21 cellular contexts compared by ENCODE assay signal in genomic region chr10:91208645-91209044, GRCh38. TPM values are rescaled to one million over a fixed set of nuclear protein-coding genes. Genes with fewer than 3 reads are reported as not detected.
A peak's percentile ranks its signal among the peaks of the same experiment; 100 is the strongest.
DNase-seq lines count a peak whose midpoint lies in the region; ATAC-seq lines count a peak whose summit lies in the region.
"Had no signal": no experiment of that assay in that cellular context is flagged by ENCODE, and none has a peak within 500 bp of the region (broad histone marks: within the 10 kb centered on the region; RNA-seq: fewer than 3 reads in every experiment).

No MANE protein-coding gene starts in this region.

- H3K27me3 Mint-ChIP-seq in activated T-cell treated with anti-CD3 and anti-CD28 coated beads, Interleukin-2, amount 50 U/mL, for 72 hours (ENCODE audit: low read depth), result no peaks in the 10 kb centered on the region
- H3K27me3 Mint-ChIP-seq in effector memory CD8-positive, alpha-beta T cell, result no peaks in the 10 kb centered on the region
- H3K27me3 Mint-ChIP-seq: activated naive CD8-positive, alpha-beta T cell; CD4-positive, alpha-beta T cell; naive B cell; T-cell had no signal

- no peak for DNase-seq in activated T-cell treated with anti-CD3 and anti-CD28 coated beads, Interleukin-2, amount 50 U/mL, for 72 hours
- no peak for DNase-seq in activated T-cell treated with anti-CD3 and anti-CD28 coated beads, Interleukin-2, amount 50 U/mL, for 1 hour
- peak; percentile 8 for DNase-seq in NCI-H69 (lab: John Stamatoyannopoulos, UW)
- no peak for DNase-seq in effector memory CD8-positive, alpha-beta T cell
- no peak for DNase-seq in stimulated activated effector memory CD8-positive, alpha-beta T cell treated with anti-CD3 and anti-CD28 coated beads, Interleukin-12 subunit alpha, Interleukin-12 subunit beta, amount 100 ng/mL, for 72 hours (ENCODE audit: low spot score in 2 of 2)
- DNase-seq in cortex of kidney (lab: John Stamatoyannopoulos, UW), result no peak
- DNase-seq: activated CD4-positive, alpha-beta T cell treated with anti-CD3 and anti-CD28 coated beads, Interleukin-2, amount 50 U/mL, for 1 hour; activated T-cell treated with anti-CD3 and anti-CD28 coated beads for 4 hours; CD4-positive, alpha-beta T cell; hippocampal formation; mammary epithelial cell; naive B cell; NCI-H1694; NCI-H446; right cardiac atrium; stimulated activated CD4-positive, alpha-beta T cell treated with anti-CD3 and anti-CD28 coated beads, Interleukin-15, amount 100 ng/mL, for 24 hours; T-cell; tibial artery had no signal

- no peaks in the 10 kb centered on the region for H3K9me3 Mint-ChIP-seq in activated T-cell treated with anti-CD3 and anti-CD28 coated beads, Interleukin-2, amount 50 U/mL, for 72 hours
- no peaks in the 10 kb centered on the region for H3K9me3 Mint-ChIP-seq in effector memory CD8-positive, alpha-beta T cell
- no peaks in the 10 kb centered on the region for H3K9me3 Mint-ChIP-seq in stimulated activated effector memory CD8-positive, alpha-beta T cell treated with anti-CD3 and anti-CD28 coated beads, Interleukin-12 subunit alpha, Interleukin-12 subunit beta, amount 100 ng/mL, for 72 hours
- H3K9me3 Mint-ChIP-seq: CD4-positive, alpha-beta T cell; naive B cell; T-cell had no signal

- no peaks in the 10 kb centered on the region for H3K36me3 Mint-ChIP-seq in activated T-cell treated with anti-CD3 and anti-CD28 coated beads, Interleukin-2, amount 50 U/mL, for 72 hours (ENCODE audit: insufficient read depth in 2 of 2)
- H3K36me3 Mint-ChIP-seq in effector memory CD8-positive, alpha-beta T cell (ENCODE audit: insufficient read depth), result peaks cover 8% of the 10 kb centered on the region
- H3K36me3 Mint-ChIP-seq in stimulated activated effector memory CD8-positive, alpha-beta T cell treated with anti-CD3 and anti-CD28 coated beads, Interleukin-12 subunit alpha, Interleukin-12 subunit beta, amount 100 ng/mL, for 72 hours, result no peaks in the 10 kb centered on the region
- H3K36me3 Mint-ChIP-seq: naive B cell, T-cell had no signal

- ATAC-seq in activated T-cell treated with anti-CD3 and anti-CD28 coated beads, Interleukin-2, amount 50 U/mL, for 72 hours (replicated peaks in 1 of 2), result no peak
- ATAC-seq in effector memory CD8-positive, alpha-beta T cell (replicated peaks), result no peak
- ATAC-seq in stimulated activated effector memory CD8-positive, alpha-beta T cell treated with anti-CD3 and anti-CD28 coated beads, Interleukin-12 subunit alpha, Interleukin-12 subunit beta, amount 100 ng/mL, for 72 hours, result no peak
- ATAC-seq in GM19351 (IDR thresholded peaks at IDR 0.05; ENCODE audit: unreplicated experiment) (no peak), GM21360 (IDR thresholded peaks at IDR 0.05; ENCODE audit: unreplicated experiment) (no peak)
- ATAC-seq: right cardiac atrium, T-cell had no signal

- H3K4me3 Mint-ChIP-seq in activated T-cell treated with anti-CD3 and anti-CD28 coated beads, Interleukin-2, amount 50 U/mL, for 72 hours, result peak overlapping the region in 1 of 2 donors; percentile 66
- no peak overlapping the region for H3K4me3 Mint-ChIP-seq in effector memory CD8-positive, alpha-beta T cell
- no peak overlapping the region for H3K4me3 Mint-ChIP-seq in stimulated activated effector memory CD8-positive, alpha-beta T cell treated with anti-CD3 and anti-CD28 coated beads, Interleukin-12 subunit alpha, Interleukin-12 subunit beta, amount 100 ng/mL, for 72 hours
- H3K4me3 Mint-ChIP-seq: activated naive CD8-positive, alpha-beta T cell; CD4-positive, alpha-beta T cell; T-cell had no signal

- peak overlapping the region; percentile 82 for H3K27ac Mint-ChIP-seq in activated T-cell treated with anti-CD3 and anti-CD28 coated beads, Interleukin-2, amount 50 U/mL, for 72 hours
- peak overlapping the region; percentile 54 to 82 for H3K27ac Mint-ChIP-seq in effector memory CD8-positive, alpha-beta T cell
- H3K27ac Mint-ChIP-seq in stimulated activated effector memory CD8-positive, alpha-beta T cell treated with anti-CD3 and anti-CD28 coated beads, Interleukin-12 subunit alpha, Interleukin-12 subunit beta, amount 100 ng/mL, for 72 hours, result peak overlapping the region; percentile 10
- H3K27ac Mint-ChIP-seq: activated naive CD8-positive, alpha-beta T cell; CD4-positive, alpha-beta T cell; T-cell had no signal

- H3K4me1 Mint-ChIP-seq in activated T-cell treated with anti-CD3 and anti-CD28 coated beads, Interleukin-2, amount 50 U/mL, for 72 hours (ENCODE audit: low read depth), result peaks cover 80% of the 10 kb centered on the region
- H3K4me1 Mint-ChIP-seq in effector memory CD8-positive, alpha-beta T cell (ENCODE audit: low read depth in 2 of 2), result peaks cover 41 to 50% of the 10 kb centered on the region in 2 donors
- peaks cover 61% of the 10 kb centered on the region for H3K4me1 Mint-ChIP-seq in stimulated activated effector memory CD8-positive, alpha-beta T cell treated with anti-CD3 and anti-CD28 coated beads, Interleukin-12 subunit alpha, Interleukin-12 subunit beta, amount 100 ng/mL, for 72 hours

RNA-seq across cellular contexts. Expression of gene PCGF5, which starts 11.8 kb away (rescaled TPM):
- total RNA-seq in activated T-cell treated with anti-CD3 and anti-CD28 coated beads, Interleukin-2, amount 50 U/mL, for 72 hours, result 10 to 100 TPM; 69.0 to 69.5 TPM

Comparison
In these comparisons a context has a peak if more than half of its experiments do, and no peak if none do; other contexts are left out.
1. H3K27ac Mint-ChIP-seq: peak in every context shown above with its lines; median percentile 82 in activated T-cell treated with anti-CD3 and anti-CD28 coated beads, Interleukin-2, amount 50 U/mL, for 72 hours; 68 in effector memory CD8-positive, alpha-beta T cell; 10 in stimulated activated effector memory CD8-positive, alpha-beta T cell treated with anti-CD3 and anti-CD28 coated beads, Interleukin-12 subunit alpha, Interleukin-12 subunit beta, amount 100 ng/mL, for 72 hours.